In the genomic region with DNA sequence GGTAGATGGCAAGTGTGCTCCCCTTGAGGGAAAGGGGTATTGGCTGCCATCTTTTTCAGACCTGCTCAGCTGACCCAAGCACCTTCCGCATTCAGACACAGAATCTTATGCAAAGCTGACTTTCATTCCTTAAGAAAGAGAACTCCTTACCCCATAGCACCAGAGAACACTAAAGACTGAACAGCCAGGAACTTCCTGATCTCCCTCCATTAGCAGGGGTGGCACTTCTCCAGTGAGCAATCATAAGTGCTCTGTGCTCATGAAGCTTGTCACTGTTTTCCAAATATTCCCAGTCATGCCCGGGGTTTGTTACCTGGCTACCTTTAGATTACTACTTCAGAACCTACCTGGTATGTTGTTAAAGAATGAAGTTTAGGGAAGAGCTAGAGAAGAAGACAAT, we compare ENCODE assay signal across 27 cellular contexts. TPM values are rescaled to one million over a fixed set of nuclear protein-coding genes. Genes with fewer than 3 reads are reported as not detected.
"Had no signal": no experiment of that assay in that cellular context is flagged by ENCODE, and none has a peak within 500 bp of the region (broad histone marks: within the 10 kb centered on the region; RNA-seq: fewer than 3 reads in every experiment).

No MANE protein-coding gene starts in this region.

- H3K27ac ChIP-seq: prostate gland, stomach, testis, tibial artery, vagina had no signal

- H3K36me3 ChIP-seq: pancreas, prostate gland, stomach, tibial artery, vagina had no signal

- H3K4me3 ChIP-seq: pancreas, prostate gland, skin epidermis, stomach, testis, tibial artery, vagina had no signal

- ATAC-seq: left colon; naive thymus-derived CD8-positive, alpha-beta T cell; pancreas; right cardiac atrium; sciatic nerve; stimulated activated naive B cell treated with anti-CD40 and anti-IgM and Interleukin-4, amounts not matched to agents 10 μg/mL and 1 μg/mL and 100 μg/mL, for 72 hours; stimulated activated naive CD8-positive, alpha-beta T cell treated with anti-CD3 and anti-CD28 coated beads, Interleukin-15, Interleukin-2, amounts not matched to agents 100 U/mL and 50 U/mL, for 24 hours had no signal

- DNase-seq: head of caudate nucleus; hippocampal formation; left colon; mammary epithelial cell; mesenchymal stem cell; naive thymus-derived CD8-positive, alpha-beta T cell; nucleus accumbens; pancreas; posterior cingulate gyrus; retina; right cardiac atrium; stimulated activated CD4-positive, alpha-beta T cell treated with anti-CD3 and anti-CD28 coated beads, Interleukin-12 subunit alpha, Interleukin-12 subunit beta, amount 100 ng/mL, for 4 hours; stimulated activated CD4-positive, alpha-beta T cell treated with anti-CD3 and anti-CD28 coated beads, Interleukin-15, amount 100 ng/mL, for 24 hours; stimulated activated CD4-positive, alpha-beta T cell treated with anti-CD3 and anti-CD28 coated beads, Interleukin-2, amount 100 ng/mL, for 24 hours; stimulated activated CD4-positive, alpha-beta T cell treated with anti-CD3 and anti-CD28 coated beads, Interleukin-4, amount 100 ng/mL, for 1 hour; stimulated activated naive B cell treated with anti-CD40 and anti-IgM and Interleukin-4, amounts not matched to agents 10 μg/mL and 1 μg/mL and 100 μg/mL, for 72 hours; stimulated activated naive CD8-positive, alpha-beta T cell treated with anti-CD3 and anti-CD28 coated beads, Interleukin-15, Interleukin-2, amounts not matched to agents 100 U/mL and 50 U/mL, for 24 hours; stomach; testis; tibial artery; trophoblast cell had no signal

- H3K27me3 ChIP-seq: pancreas, stomach, testis, vagina had no signal

- H3K4me1 ChIP-seq: prostate gland, testis, tibial artery, vagina had no signal

- H3K9me3 ChIP-seq: pancreas, prostate gland, stomach, testis, tibial artery, vagina had no signal

RNA-seq across cellular contexts. Expression of gene HSD17B2, which starts 11.9 kb away (rescaled TPM):
- total RNA-seq: naive thymus-derived CD8-positive, alpha-beta T cell; neural crest cell; osteoblast; right cardiac atrium; sciatic nerve had no signal

RNA-seq across cellular contexts. Expression of gene SDR42E1, which starts 35.7 kb away (rescaled TPM):
- total RNA-seq: neural crest cell had no signal
